Comparison of ENCODE assay signal across 8 cellular contexts in genomic region chr19:13155472-13156284, GRCh38. TPM values are rescaled to one million over a fixed set of nuclear protein-coding genes. Genes with fewer than 3 reads are reported as not detected.
DNase-seq lines count a peak whose midpoint lies in the region; ATAC-seq and TF ChIP-seq lines count a peak whose summit lies in the region.

No MANE protein-coding gene starts in this region.

- TF ChIP-seq RAD21 in SK-N-SH (IDR thresholded peaks at IDR 0.05; ENCODE audit: low read length): no peak

- peak overlapping the region; percentile 100 for H3K27ac Mint-ChIP-seq in activated naive CD8-positive, alpha-beta T cell treated with anti-CD3 and anti-CD28 coated beads, Interleukin-2, amount 10 ng/mL, durations not matched to agents 7 days and 5 days

- no peak for TF ChIP-seq EP300 in SK-N-SH (IDR thresholded peaks at IDR 0.05; ENCODE audit: borderline replicate concordance in 1 of 2, low read depth in 1 of 2, low read length in 1 of 2)

- CTCF ChIA-PET in SK-N-SH (lab: Yijun Ruan, JAX): interaction anchor here (1.1 to 2.2 kb wide), 6 partner anchors 9 to 190 kb away, joined by 3 to 9 read pairs (median 6); no protein-coding TSS in a partner anchor

- DNase-seq in DMS53 treated with DMSO at 0.1 percent for 48 hours (lab: John Stamatoyannopoulos, UW; ENCODE audit: unreplicated experiment) (peak; percentile 21), HT1080 (ENCODE audit: low read depth) (peak; percentile 84), SK-N-SH (peak; percentile 63), cardiac muscle cell (ENCODE audit: low read depth in 1 of 2, low spot score in 1 of 2) (peak; percentile 65 to 95), posterior vena cava (ENCODE audit: low spot score) (peak; percentile 95)
- DNase-seq in activated naive CD8-positive, alpha-beta T cell treated with anti-CD3 and anti-CD28 coated beads, Interleukin-2, amount 10 ng/mL, durations not matched to agents 7 days and 5 days: peak; percentile 87

- POLR2A ChIA-PET in SK-N-SH (lab: Yijun Ruan, JAX): interaction anchor here (0.7 to 2.8 kb wide), 4 partner anchors 8 to 190 kb away, joined by 3 to 24 read pairs (median 4); no protein-coding TSS in a partner anchor
- POLR2A ChIA-PET in activated naive CD8-positive, alpha-beta T cell treated with anti-CD3 and anti-CD28 coated beads, Interleukin-2, amount 10 ng/mL, durations not matched to agents 7 days and 5 days (lab: Charles Lee): interaction anchor here (0.6 to 5.4 kb wide), 20 partner anchors 12 to 1226 kb away, joined by 3 to 267 read pairs (median 4); partner anchors contain the start of genes ADGRE5 and NACC1

- H3K27me3 Mint-ChIP-seq in activated naive CD8-positive, alpha-beta T cell treated with anti-CD3 and anti-CD28 coated beads, Interleukin-2, amount 10 ng/mL, durations not matched to agents 7 days and 5 days: no peaks in the 10 kb centered on the region

- no peak overlapping the region for H2AFZ ChIP-seq in SK-N-SH (ENCODE audit: low read depth)

- H3K4me3 ChIP-seq in SK-N-SH (ENCODE audit: low read depth in 2 of 2, low read length in 1 of 2): peak overlapping the region; percentile 76 to 90
- peak overlapping the region; percentile 42 for H3K4me3 ChIP-seq in cardiac muscle cell

- H3K36me3 ChIP-seq in SK-N-SH (replicated peaks in 1 of 2; ENCODE audit: control insufficient read depth in 1 of 2, insufficient read depth in 2 of 2, low read length in 1 of 2) (peaks cover 0 to 19% of the 10 kb centered on the region in 2 experiments), cardiac muscle cell (no peaks in the 10 kb centered on the region)

- peaks cover 39% of the 10 kb centered on the region for H3K79me2 ChIP-seq in SK-N-SH (ENCODE audit: insufficient read depth)

- TF ChIP-seq CTCF in SK-N-SH (IDR thresholded peaks at IDR 0.05) (no peak), cardiac muscle cell (IDR thresholded peaks at IDR 0.05; ENCODE audit: low read depth, low read length) (no peak)

- H3F3A ChIP-seq in SK-N-SH (replicated peaks; ENCODE audit: insufficient read depth): peaks cover 47% of the 10 kb centered on the region

- H3K9me3 ChIP-seq in SK-N-SH: no peaks in the 10 kb centered on the region
- H3K9me3 ChIP-seq in cardiac muscle cell (ENCODE audit: low read depth): no peaks in the 10 kb centered on the region

- peaks cover 37% of the 10 kb centered on the region for H3K4me1 Mint-ChIP-seq in activated naive CD8-positive, alpha-beta T cell treated with anti-CD3 and anti-CD28 coated beads, Interleukin-2, amount 10 ng/mL, durations not matched to agents 7 days and 5 days

- H3K4me1 ChIP-seq in SK-N-SH (ENCODE audit: control insufficient read depth in 1 of 2, insufficient read depth in 2 of 2, low read depth in 1 of 2, low read length in 1 of 2): peaks cover 4 to 20% of the 10 kb centered on the region in 2 experiments; a peak in 1 of 4 replicates
- peaks cover 16% of the 10 kb centered on the region for H3K4me1 ChIP-seq in cardiac muscle cell (ENCODE audit: low read depth)

- H3K36me3 Mint-ChIP-seq in activated naive CD8-positive, alpha-beta T cell treated with anti-CD3 and anti-CD28 coated beads, Interleukin-2, amount 10 ng/mL, durations not matched to agents 7 days and 5 days: peaks cover 29% of the 10 kb centered on the region

- ATAC-seq in activated naive CD8-positive, alpha-beta T cell treated with anti-CD3 and anti-CD28 coated beads, Interleukin-2, amount 10 ng/mL, durations not matched to agents 7 days and 5 days (ENCODE audit: low read depth): peak; percentile 16
- no peak for ATAC-seq in HG03095 (IDR thresholded peaks at IDR 0.05; ENCODE audit: unreplicated experiment)
- ATAC-seq in GM18519 (IDR thresholded peaks at IDR 0.05; ENCODE audit: low FRiP score, unreplicated experiment): no peak

- H3K4me3 Mint-ChIP-seq in activated naive CD8-positive, alpha-beta T cell treated with anti-CD3 and anti-CD28 coated beads, Interleukin-2, amount 10 ng/mL, durations not matched to agents 7 days and 5 days: peak overlapping the region; percentile 98

- H3K9ac ChIP-seq in SK-N-SH: peak overlapping the region; percentile 93

- H3K27ac ChIP-seq in SK-N-SH (ENCODE audit: low read depth in 2 of 2, low read length in 1 of 2) (peak overlapping the region; percentile 47 to 99), cardiac muscle cell (peak overlapping the region; percentile 18)

- H3K4me2 ChIP-seq in SK-N-SH: peak overlapping the region; percentile 98

- WGBS in SK-N-SH (ENCODE audit: low lambda C conversion rate): 24% methylated on average over 32 of the region's 55 CpGs

- peaks cover 25% of the 10 kb centered on the region for H4K20me1 ChIP-seq in SK-N-SH (ENCODE audit: insufficient read depth)

- intact Hi-C loops in posterior vena cava (cut with DNase I): loop anchor here in 1 of 2 donors (10.0 kb wide), 1 partner anchor 689 kb away; no protein-coding TSS in a partner anchor

- H3K9me2 ChIP-seq in SK-N-SH: no peaks in the 10 kb centered on the region

- H3K9me3 Mint-ChIP-seq in activated naive CD8-positive, alpha-beta T cell treated with anti-CD3 and anti-CD28 coated beads, Interleukin-2, amount 10 ng/mL, durations not matched to agents 7 days and 5 days: no peaks in the 10 kb centered on the region

- no peaks in the 10 kb centered on the region for H3K27me3 ChIP-seq in SK-N-SH (ENCODE audit: insufficient read depth)
- H3K27me3 ChIP-seq in cardiac muscle cell: no peaks in the 10 kb centered on the region

TF ChIP-seq in SK-N-SH, 30 proteins besides CTCF, POLR2A, EP300 and RAD21 (continues in another document):
- TF ChIP-seq TEAD4 (IDR thresholded peaks at IDR 0.05; ENCODE audit: borderline replicate concordance, insufficient read depth): no peak

RNA-seq across cellular contexts. Expression of gene IER2, which starts 5.5 kb away (rescaled TPM):
- total RNA-seq in HT1080 (2014; rRNA removed; shearing (Covaris generic)): 35.7 and 42.6 TPM in 2 replicates
- polyA plus RNA-seq in HT1080 (2015; cell fraction: cytosol; rRNA removed): 129 and 145 TPM in 2 replicates
- polyA plus RNA-seq in HT1080 (2015; cell fraction: nucleus; rRNA removed): 202 and 238 TPM in 2 replicates
- polyA plus RNA-seq in SK-N-SH (2012; rRNA removed) (55.7 and 115 TPM in 2 replicates), cardiac muscle cell (77.6 and 88.9 TPM in 2 replicates)
- polyA plus RNA-seq in SK-N-SH (2012; cell fraction: cytosol; rRNA removed): 56.1 and 82.2 TPM in 2 replicates
- polyA plus RNA-seq in SK-N-SH (2012; cell fraction: nucleus; rRNA removed): 210 and 342 TPM in 2 replicates
- 100 to 1,000 TPM; 167 to 178 TPM for total RNA-seq in activated naive CD8-positive, alpha-beta T cell treated with anti-CD3 and anti-CD28 coated beads, Interleukin-2, amount 10 ng/mL, durations not matched to agents 7 days and 5 days
- total RNA-seq in cardiac muscle cell (60.3 and 110 TPM in 2 replicates), posterior vena cava (100 to 1,000 TPM in 1 of 2 donors, 10 to 100 TPM in 1; 73.1 to 130 TPM)

RNA-seq across cellular contexts. Expression of gene STX10, which starts 5.5 kb away (rescaled TPM):
- 109 and 122 TPM in 2 replicates for total RNA-seq in HT1080 (2014; rRNA removed; shearing (Covaris generic))
- polyA plus RNA-seq in HT1080 (2015; cell fraction: cytosol; rRNA removed): 85.4 and 93.9 TPM in 2 replicates
- 96.7 and 119 TPM in 2 replicates for polyA plus RNA-seq in HT1080 (2015; cell fraction: nucleus; rRNA removed)
- polyA plus RNA-seq in SK-N-SH (2012; rRNA removed) (143 and 163 TPM in 2 replicates), cardiac muscle cell (65.2 and 71.1 TPM in 2 replicates)
- polyA plus RNA-seq in SK-N-SH (2012; cell fraction: cytosol; rRNA removed): 105 and 124 TPM in 2 replicates
- polyA plus RNA-seq in SK-N-SH (2012; cell fraction: nucleus; rRNA removed): 322 and 532 TPM in 2 replicates
- total RNA-seq in activated naive CD8-positive, alpha-beta T cell treated with anti-CD3 and anti-CD28 coated beads, Interleukin-2, amount 10 ng/mL, durations not matched to agents 7 days and 5 days: 10 to 100 TPM; 67.1 to 69.9 TPM
- total RNA-seq in cardiac muscle cell (95.5 and 110 TPM in 2 replicates), posterior vena cava (10 to 100 TPM; 31.4 to 39.0 TPM)

RNA-seq across cellular contexts. Expression of gene NACC1, which starts 37.6 kb away (rescaled TPM):
- total RNA-seq in HT1080 (2014; rRNA removed; shearing (Covaris generic)): 126 and 181 TPM in 2 replicates
- 83.7 and 86.1 TPM in 2 replicates for polyA plus RNA-seq in HT1080 (2015; cell fraction: cytosol; rRNA removed)
- 52.1 and 55.6 TPM in 2 replicates for polyA plus RNA-seq in HT1080 (2015; cell fraction: nucleus; rRNA removed)
- polyA plus RNA-seq in SK-N-SH (2012; rRNA removed) (72.8 and 127 TPM in 2 replicates), cardiac muscle cell (9.8 and 13.3 TPM in 2 replicates)
- 36.3 and 58.8 TPM in 2 replicates for polyA plus RNA-seq in SK-N-SH (2012; cell fraction: cytosol; rRNA removed)
- polyA plus RNA-seq in SK-N-SH (2012; cell fraction: nucleus; rRNA removed): 107 and 113 TPM in 2 replicates
- total RNA-seq in activated naive CD8-positive, alpha-beta T cell treated with anti-CD3 and anti-CD28 coated beads, Interleukin-2, amount 10 ng/mL, durations not matched to agents 7 days and 5 days: 10 to 100 TPM; 56.3 to 57.2 TPM
- total RNA-seq in cardiac muscle cell (75.1 and 93.7 TPM in 2 replicates), posterior vena cava (10 to 100 TPM; 37.6 to 39.7 TPM)

RNA-seq across cellular contexts. Expression of gene TRMT1, which starts 39.1 kb away (rescaled TPM):
- 56.0 and 56.6 TPM in 2 replicates for total RNA-seq in HT1080 (2014; rRNA removed; shearing (Covaris generic))
- 23.9 and 25.8 TPM in 2 replicates for polyA plus RNA-seq in HT1080 (2015; cell fraction: cytosol; rRNA removed)
- 170 and 185 TPM in 2 replicates for polyA plus RNA-seq in HT1080 (2015; cell fraction: nucleus; rRNA removed)
- polyA plus RNA-seq in SK-N-SH (2012; rRNA removed): 60.9 and 64.9 TPM in 2 replicates
- 15.7 and 22.8 TPM in 2 replicates for polyA plus RNA-seq in SK-N-SH (2012; cell fraction: cytosol; rRNA removed)
- 485 and 635 TPM in 2 replicates for polyA plus RNA-seq in SK-N-SH (2012; cell fraction: nucleus; rRNA removed)
- 10 to 100 TPM; 54.3 to 55.8 TPM for total RNA-seq in activated naive CD8-positive, alpha-beta T cell treated with anti-CD3 and anti-CD28 coated beads, Interleukin-2, amount 10 ng/mL, durations not matched to agents 7 days and 5 days
- 45.9 and 48.5 TPM in 2 replicates for total RNA-seq in cardiac muscle cell
- polyA plus RNA-seq in cardiac muscle cell: 37.7 and 56.0 TPM in 2 replicates
- total RNA-seq in posterior vena cava: 10 to 100 TPM; 21.9 to 24.1 TPM

RNA-seq across cellular contexts. Expression of gene LYL1, which starts 53.0 kb away (rescaled TPM):
- not detected in 2 replicates for total RNA-seq in HT1080 (2014; rRNA removed; shearing (Covaris generic))
- polyA plus RNA-seq in HT1080 (2015; cell fraction: cytosol; rRNA removed): not detected in 2 replicates
- polyA plus RNA-seq in HT1080 (2015; cell fraction: nucleus; rRNA removed): not detected in 2 replicates
- polyA plus RNA-seq in SK-N-SH (2012; rRNA removed): 1.1 and 2.2 TPM in 2 replicates
- polyA plus RNA-seq in SK-N-SH (2012; cell fraction: cytosol; rRNA removed): 0.80 and 1.8 TPM in 2 replicates
- 3.7 and 4.9 TPM in 2 replicates for polyA plus RNA-seq in SK-N-SH (2012; cell fraction: nucleus; rRNA removed)
- 1 to 10 TPM; 3.7 TPM for total RNA-seq in activated naive CD8-positive, alpha-beta T cell treated with anti-CD3 and anti-CD28 coated beads, Interleukin-2, amount 10 ng/mL, durations not matched to agents 7 days and 5 days
- total RNA-seq in cardiac muscle cell: 5.6 and 6.3 TPM in 2 replicates
- 4.3 and 4.6 TPM in 2 replicates for polyA plus RNA-seq in cardiac muscle cell
- total RNA-seq in posterior vena cava: 10 to 100 TPM in 1 of 2 donors, 1 to 10 TPM in 1; 9.8 to 13.0 TPM

Comparison
In these comparisons a context has a peak if more than half of its experiments do, and no peak if none do; other contexts are left out.
1. DNase-seq: peak in every context shown above with its lines; median percentile 95 in posterior vena cava; 87 in activated naive CD8-positive, alpha-beta T cell treated with anti-CD3 and anti-CD28 coated beads, Interleukin-2, amount 10 ng/mL, durations not matched to agents 7 days and 5 days; 84 in HT1080; 80 in cardiac muscle cell; 63 in SK-N-SH; 21 in DMS53 treated with DMSO at 0.1 percent for 48 hours.